10 cellular contexts compared by ENCODE assay signal in genomic region chr11:3614742-3615171, GRCh38. TPM values are rescaled to one million over a fixed set of nuclear protein-coding genes. Genes with fewer than 3 reads are reported as not detected.
DNase-seq lines count a peak whose midpoint lies in the region; ATAC-seq and FAIRE-seq lines count a peak whose summit lies in the region.
"Had no signal": no experiment of that assay in that cellular context is flagged by ENCODE, and none has a peak within 500 bp of the region (broad histone marks: within the 10 kb centered on the region; RNA-seq: fewer than 3 reads in every experiment).

No MANE protein-coding gene starts in this region.

- peak overlapping the region; percentile 2 for H3K4me3 Mint-ChIP-seq in T-helper 1 cell treated with Interleukin-12 subunit alpha and Interleukin-12 subunit beta and Interleukin-4 antibody, amounts not matched to agents 30 μg/mL and 1 μg/mL, for 36 hours
- no peak overlapping the region for H3K4me3 Mint-ChIP-seq in central memory CD8-positive, alpha-beta T cell
- H3K4me3 Mint-ChIP-seq: immature natural killer cell had no signal

- no peaks in the 10 kb centered on the region for H3K27me3 Mint-ChIP-seq in T-helper 1 cell treated with Interleukin-12 subunit alpha and Interleukin-12 subunit beta and Interleukin-4 antibody, amounts not matched to agents 30 μg/mL and 1 μg/mL, for 36 hours (ENCODE audit: low read depth)
- H3K27me3 Mint-ChIP-seq in central memory CD8-positive, alpha-beta T cell: peaks cover 13% of the 10 kb centered on the region

- no peak overlapping the region for H3K27ac ChIP-seq in BLaER1

- no peak for FAIRE-seq in frontal cortex (lab: Jason Lieb, UNC)
- FAIRE-seq: G401.6 had no signal

- peaks cover 12% of the 10 kb centered on the region for H3K4me1 Mint-ChIP-seq in T-helper 1 cell treated with Interleukin-12 subunit alpha and Interleukin-12 subunit beta and Interleukin-4 antibody, amounts not matched to agents 30 μg/mL and 1 μg/mL, for 36 hours (ENCODE audit: low read depth)
- peaks cover 13% of the 10 kb centered on the region for H3K4me1 Mint-ChIP-seq in central memory CD8-positive, alpha-beta T cell

- DNase-seq in central memory CD8-positive, alpha-beta T cell (ENCODE audit: low spot score in 2 of 2): no peak
- DNase-seq in stimulated activated CD4-positive, alpha-beta T cell treated with anti-CD3 and anti-CD28 coated beads, Interleukin-4, amount 100 ng/mL, for 1 hour: peak; percentile 46
- DNase-seq in frontal cortex (ENCODE audit: low spot score in 2 of 2) (no peak), NCI-H2107 (lab: John Stamatoyannopoulos, UW) (no peak), nucleus accumbens (lab: John Stamatoyannopoulos, UW) (no peak)

- peaks cover 12% of the 10 kb centered on the region for H3K4me1 ChIP-seq in BLaER1

- peak; percentile 82 for ATAC-seq in GM21619 (IDR thresholded peaks at IDR 0.05; ENCODE audit: unreplicated experiment)
- ATAC-seq in central memory CD8-positive, alpha-beta T cell (replicated peaks; ENCODE audit: extremely low read depth, poor library complexity, severe bottlenecking): peak; percentile 75

- no peaks in the 10 kb centered on the region for H3K27me3 ChIP-seq in BLaER1

- H3K36me3 ChIP-seq in BLaER1: no peaks in the 10 kb centered on the region

- 0 out of 2 replicates have a peak, but pooled peaks cover 8% of the 10 kb centered on the region for H3K9me3 ChIP-seq in BLaER1

- no peaks in the 10 kb centered on the region for H3K36me3 Mint-ChIP-seq in T-helper 1 cell treated with Interleukin-12 subunit alpha and Interleukin-12 subunit beta and Interleukin-4 antibody, amounts not matched to agents 30 μg/mL and 1 μg/mL, for 36 hours (ENCODE audit: low read depth)
- H3K36me3 Mint-ChIP-seq in central memory CD8-positive, alpha-beta T cell (ENCODE audit: insufficient read depth): no peaks in the 10 kb centered on the region
- H3K36me3 Mint-ChIP-seq: immature natural killer cell had no signal

- no peak overlapping the region for H3K9ac ChIP-seq in BLaER1

- peak overlapping the region; percentile 38 for H3K4me2 ChIP-seq in BLaER1

- H3K27ac Mint-ChIP-seq in T-helper 1 cell treated with Interleukin-12 subunit alpha and Interleukin-12 subunit beta and Interleukin-4 antibody, amounts not matched to agents 30 μg/mL and 1 μg/mL, for 36 hours: peak overlapping the region; percentile 72
- no peak overlapping the region for H3K27ac Mint-ChIP-seq in central memory CD8-positive, alpha-beta T cell (ENCODE audit: low read depth)

- H3K4me3 ChIP-seq in BLaER1: no peak overlapping the region

- H4K20me1 ChIP-seq in BLaER1: no peaks in the 10 kb centered on the region

- H3K9me3 Mint-ChIP-seq in T-helper 1 cell treated with Interleukin-12 subunit alpha and Interleukin-12 subunit beta and Interleukin-4 antibody, amounts not matched to agents 30 μg/mL and 1 μg/mL, for 36 hours: peaks cover 7% of the 10 kb centered on the region
- H3K9me3 Mint-ChIP-seq in central memory CD8-positive, alpha-beta T cell: no peaks in the 10 kb centered on the region
- H3K9me3 Mint-ChIP-seq: immature natural killer cell had no signal

RNA-seq across cellular contexts. Expression of gene ART5, which starts 27.0 kb away (rescaled TPM):
- not detected for total RNA-seq in frontal cortex

RNA-seq across cellular contexts. Expression of gene ART1, which starts 30.2 kb away (rescaled TPM):
- not detected for total RNA-seq in frontal cortex

RNA-seq across cellular contexts. Expression of gene CHRNA10, which starts 56.4 kb away (rescaled TPM):
- total RNA-seq in frontal cortex: 0.41 TPM
